Comparison of ENCODE assay signal across 1 cellular context in genomic region chr1:40709100-40709801, GRCh38.
TF ChIP-seq lines count a peak whose summit lies in the region.

No MANE protein-coding gene starts in this region.

TF ChIP-seq in K562, 482 proteins besides CTCF, POLR2A, EP300 and RAD21 (continued from another document):
- TF ChIP-seq RERE (CRISPR knock-in tag; IDR thresholded peaks at IDR 0.05; ENCODE audit: borderline replicate concordance) (no peak), ZBTB34 (CRISPR knock-in tag; IDR thresholded peaks at IDR 0.05) (no peak), ZBTB5 (IDR thresholded peaks at IDR 0.05) (no peak), NR1H2 (CRISPR knock-in tag; IDR thresholded peaks at IDR 0.05) (no peak), ZNF224 (CRISPR knock-in tag; IDR thresholded peaks at IDR 0.05) (no peak), RBBP5 (IDR thresholded peaks at IDR 0.05; ENCODE audit: borderline replicate concordance, insufficient read depth, low read length, poor library complexity, severe bottlenecking) (no peak), ZNF407 (IDR thresholded peaks at IDR 0.05; ENCODE audit: low read depth) (no peak), MAFK (IDR thresholded peaks at IDR 0.05; ENCODE audit: low read length) (peak; percentile 33; the same call in 1 of the 2 replicates), E2F4 (CRISPR knock-in tag; IDR thresholded peaks at IDR 0.05; ENCODE audit: low read depth) (no peak), RB1 (IDR thresholded peaks at IDR 0.05; ENCODE audit: low read depth) (no peak), TEAD2 (tag; IDR thresholded peaks at IDR 0.05) (peak; percentile 81), CHCHD3 (CRISPR knock-in tag; IDR thresholded peaks at IDR 0.05) (no peak), MYC (IDR thresholded peaks at IDR 0.05; ENCODE audit: low read depth, low read length) (0 out of 2 replicates have a peak, but pooled peaks have one; percentile 10), MYC (CRISPR knock-in tag; IDR thresholded peaks at IDR 0.05; ENCODE audit: borderline replicate concordance, low read depth) (no peak), ZBTB8A (IDR thresholded peaks at IDR 0.05; ENCODE audit: partially characterized antibody) (no peak), ZHX1 (conservative IDR thresholded peaks at IDR 0.05; ENCODE audit: low read length) (peak; percentile 69; the same call in 1 of the 2 replicates), SIN3B (IDR thresholded peaks at IDR 0.05; ENCODE audit: low read depth) (no peak; the same call in 1 of the 2 replicates), CBX2 (IDR thresholded peaks at IDR 0.05; ENCODE audit: insufficient read depth, low read length, poor library complexity, severe bottlenecking) (no peak), CBX5 (IDR thresholded peaks at IDR 0.05; ENCODE audit: borderline replicate concordance, low read depth) (no peak), PCBP2 (IDR thresholded peaks at IDR 0.05; ENCODE audit: low read depth, low read length, poor library complexity, severe bottlenecking) (no peak)
